Comparison of ENCODE assay signal across 1 cellular context in genomic region chr7:131057524-131058065, GRCh38.
TF ChIP-seq lines count a peak whose summit lies in the region.

No MANE protein-coding gene starts in this region.

TF ChIP-seq in GM23338, 12 proteins besides CTCF, POLR2A, EP300 and RAD21 (continued from another document):
- no peak for TF ChIP-seq EZH2 (IDR thresholded peaks at IDR 0.05; ENCODE audit: low read depth, unreplicated experiment)
- TF ChIP-seq STAT1 (IDR thresholded peaks at IDR 0.05; ENCODE audit: unreplicated experiment), result no peak
- TF ChIP-seq JUNB (IDR thresholded peaks at IDR 0.05; ENCODE audit: unreplicated experiment), result no peak
- no peak for TF ChIP-seq POLR2AphosphoS5 (IDR thresholded peaks at IDR 0.05; ENCODE audit: low read depth)
- TF ChIP-seq ZNF114 (CRISPR knock-in tag; IDR thresholded peaks at IDR 0.05), result no peak
- TF ChIP-seq NANOG (IDR thresholded peaks at IDR 0.05; ENCODE audit: borderline replicate concordance), result no peak
- TF ChIP-seq, protein P1, sequence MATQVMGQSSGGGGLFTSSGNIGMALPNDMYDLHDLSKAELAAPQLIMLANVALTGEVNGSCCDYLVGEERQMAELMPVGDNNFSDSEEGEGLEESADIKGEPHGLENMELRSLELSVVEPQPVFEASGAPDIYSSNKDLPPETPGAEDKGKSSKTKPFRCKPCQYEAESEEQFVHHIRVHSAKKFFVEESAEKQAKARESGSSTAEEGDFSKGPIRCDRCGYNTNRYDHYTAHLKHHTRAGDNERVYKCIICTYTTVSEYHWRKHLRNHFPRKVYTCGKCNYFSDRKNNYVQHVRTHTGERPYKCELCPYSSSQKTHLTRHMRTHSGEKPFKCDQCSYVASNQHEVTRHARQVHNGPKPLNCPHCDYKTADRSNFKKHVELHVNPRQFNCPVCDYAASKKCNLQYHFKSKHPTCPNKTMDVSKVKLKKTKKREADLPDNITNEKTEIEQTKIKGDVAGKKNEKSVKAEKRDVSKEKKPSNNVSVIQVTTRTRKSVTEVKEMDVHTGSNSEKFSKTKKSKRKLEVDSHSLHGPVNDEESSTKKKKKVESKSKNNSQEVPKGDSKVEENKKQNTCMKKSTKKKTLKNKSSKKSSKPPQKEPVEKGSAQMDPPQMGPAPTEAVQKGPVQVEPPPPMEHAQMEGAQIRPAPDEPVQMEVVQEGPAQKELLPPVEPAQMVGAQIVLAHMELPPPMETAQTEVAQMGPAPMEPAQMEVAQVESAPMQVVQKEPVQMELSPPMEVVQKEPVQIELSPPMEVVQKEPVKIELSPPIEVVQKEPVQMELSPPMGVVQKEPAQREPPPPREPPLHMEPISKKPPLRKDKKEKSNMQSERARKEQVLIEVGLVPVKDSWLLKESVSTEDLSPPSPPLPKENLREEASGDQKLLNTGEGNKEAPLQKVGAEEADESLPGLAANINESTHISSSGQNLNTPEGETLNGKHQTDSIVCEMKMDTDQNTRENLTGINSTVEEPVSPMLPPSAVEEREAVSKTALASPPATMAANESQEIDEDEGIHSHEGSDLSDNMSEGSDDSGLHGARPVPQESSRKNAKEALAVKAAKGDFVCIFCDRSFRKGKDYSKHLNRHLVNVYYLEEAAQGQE (IDR thresholded peaks at IDR 0.05; ENCODE audit: unreplicated experiment), result no peak
- TF ChIP-seq ZNF331 (CRISPR knock-in tag; IDR thresholded peaks at IDR 0.05; ENCODE audit: low read depth), result no peak
- no peak for TF ChIP-seq CREB1 (CRISPR knock-in tag; IDR thresholded peaks at IDR 0.05; ENCODE audit: low read depth)
